Comparison of ENCODE assay signal across 8 cellular contexts in genomic region chr14:49969961-49970360, GRCh38.
A peak's percentile ranks its signal among the peaks of the same experiment; 100 is the strongest.
DNase-seq lines count a peak whose midpoint lies in the region; ATAC-seq and TF ChIP-seq lines count a peak whose summit lies in the region.

No MANE protein-coding gene starts in this region.

- peaks cover 2% of the 10 kb centered on the region for H3K9me3 Mint-ChIP-seq in activated CD8-positive, alpha-beta memory T cell treated with anti-CD3 and anti-CD28 coated beads, Interleukin-2, amount 10 ng/mL, durations not matched to agents 7 days and 5 days (ENCODE audit: low read depth)
- no peaks in the 10 kb centered on the region for H3K9me3 Mint-ChIP-seq in activated naive CD8-positive, alpha-beta T cell treated with anti-CD3 and anti-CD28 coated beads for 36 hours

- H3K4me3 Mint-ChIP-seq in activated CD8-positive, alpha-beta memory T cell treated with anti-CD3 and anti-CD28 coated beads, Interleukin-2, amount 10 ng/mL, durations not matched to agents 7 days and 5 days: no peak overlapping the region
- peak overlapping the region; percentile 76 for H3K4me3 Mint-ChIP-seq in activated naive CD8-positive, alpha-beta T cell treated with anti-CD3 and anti-CD28 coated beads for 36 hours

- H3K4me1 Mint-ChIP-seq in activated CD8-positive, alpha-beta memory T cell treated with anti-CD3 and anti-CD28 coated beads, Interleukin-2, amount 10 ng/mL, durations not matched to agents 7 days and 5 days: peaks cover 56% of the 10 kb centered on the region
- peaks cover 43% of the 10 kb centered on the region for H3K4me1 Mint-ChIP-seq in activated naive CD8-positive, alpha-beta T cell treated with anti-CD3 and anti-CD28 coated beads for 36 hours

- intact Hi-C loops in lower lobe of right lung (cut with DNase I): no loop called here
- intact Hi-C loops in dorsolateral prefrontal cortex (cut with DNase I): no loop called here

- H3K36me3 ChIP-seq in lower lobe of right lung (no peaks in the 10 kb centered on the region), subcutaneous abdominal adipose tissue (ENCODE audit: control insufficient read depth in 5 of 5, insufficient read depth in 5 of 5, low read length in 5 of 5) (no peaks in the 10 kb centered on the region)

- no peaks in the 10 kb centered on the region for H3K36me3 Mint-ChIP-seq in activated CD8-positive, alpha-beta memory T cell treated with anti-CD3 and anti-CD28 coated beads, Interleukin-2, amount 10 ng/mL, durations not matched to agents 7 days and 5 days
- no peaks in the 10 kb centered on the region for H3K36me3 Mint-ChIP-seq in activated naive CD8-positive, alpha-beta T cell treated with anti-CD3 and anti-CD28 coated beads for 36 hours

- CTCF ChIA-PET in activated CD8-positive, alpha-beta memory T cell treated with anti-CD3 and anti-CD28 coated beads, Interleukin-2, amount 10 ng/mL, durations not matched to agents 7 days and 5 days (lab: Charles Lee): interaction anchor here (0.8 to 5.5 kb wide), 7 partner anchors 9 to 351 kb away, joined by 3 to 47 read pairs (median 13); no protein-coding TSS in a partner anchor

- no peak overlapping the region for H3K4me3 ChIP-seq in lower lobe of right lung
- H3K4me3 ChIP-seq in subcutaneous abdominal adipose tissue (ENCODE audit: low read depth in 1 of 5, low read length in 5 of 5): peak overlapping the region in 1 of 5 donors; percentile 34
- H3K4me3 ChIP-seq in dorsolateral prefrontal cortex: peak overlapping the region in 1 of 59 donors; percentile 18

- DNase-seq in activated CD8-positive, alpha-beta memory T cell treated with anti-CD3 and anti-CD28 coated beads, Interleukin-2, amount 10 ng/mL, durations not matched to agents 7 days and 5 days: no peak
- no peak for DNase-seq in activated CD8-positive, alpha-beta memory T cell treated with anti-CD3 and anti-CD28 coated beads, Interleukin-2, amount 50 U/mL, for 48 hours
- no peak for DNase-seq in activated naive CD8-positive, alpha-beta T cell treated with anti-CD3 and anti-CD28 coated beads for 36 hours
- DNase-seq in lower lobe of right lung (no peak), NCI-H1105 treated with DMSO at 0.1 percent for 48 hours (lab: John Stamatoyannopoulos, UW) (no peak), dorsolateral prefrontal cortex (no peak)

- H3K9me3 ChIP-seq in lower lobe of right lung (no peaks in the 10 kb centered on the region), subcutaneous abdominal adipose tissue (ENCODE audit: control insufficient read depth in 5 of 5, low read length in 5 of 5) (no peaks in the 10 kb centered on the region)

- no peak for TF ChIP-seq CTCF in lower lobe of right lung (IDR thresholded peaks at IDR 0.05)
- no peak for TF ChIP-seq CTCF in dorsolateral prefrontal cortex (IDR thresholded peaks at IDR 0.05 in 54 of 56, conservative IDR thresholded peaks at IDR 0.05 in 2 of 56; ENCODE audit: low read depth in 1 of 56, partially characterized antibody in 56 of 56)

- no peaks in the 10 kb centered on the region for H3K27me3 Mint-ChIP-seq in activated CD8-positive, alpha-beta memory T cell treated with anti-CD3 and anti-CD28 coated beads, Interleukin-2, amount 10 ng/mL, durations not matched to agents 7 days and 5 days
- no peaks in the 10 kb centered on the region for H3K27me3 Mint-ChIP-seq in activated naive CD8-positive, alpha-beta T cell treated with anti-CD3 and anti-CD28 coated beads for 36 hours

- no peaks in the 10 kb centered on the region for H3K27me3 ChIP-seq in lower lobe of right lung (ENCODE audit: low read depth)
- H3K27me3 ChIP-seq in subcutaneous abdominal adipose tissue (ENCODE audit: control insufficient read depth in 5 of 5, insufficient read depth in 4 of 5, low read length in 5 of 5): no peaks in the 10 kb centered on the region
- H3K27me3 ChIP-seq in dorsolateral prefrontal cortex: no peaks in the 10 kb centered on the region

- peak overlapping the region in 2 of 5 donors; percentile 20 to 52 for H3K9ac ChIP-seq in subcutaneous abdominal adipose tissue (ENCODE audit: low read length in 5 of 5)

- peak overlapping the region; percentile 84 for H3K27ac ChIP-seq in lower lobe of right lung
- H3K27ac ChIP-seq in subcutaneous abdominal adipose tissue (ENCODE audit: low read depth, low read length): peak overlapping the region; percentile 64
- H3K27ac ChIP-seq in dorsolateral prefrontal cortex: peak overlapping the region in 23 of 59 donors; percentile 1 to 80 (median 53)

- H3K4me1 ChIP-seq in lower lobe of right lung (peaks cover 41% of the 10 kb centered on the region), subcutaneous abdominal adipose tissue (ENCODE audit: control insufficient read depth in 5 of 5, insufficient read depth in 5 of 5, low read length in 5 of 5) (peaks cover 6 to 45% (median 39%) of the 10 kb centered on the region in 5 donors)

- H3K27ac Mint-ChIP-seq in activated CD8-positive, alpha-beta memory T cell treated with anti-CD3 and anti-CD28 coated beads, Interleukin-2, amount 10 ng/mL, durations not matched to agents 7 days and 5 days: peak overlapping the region; percentile 99
- H3K27ac Mint-ChIP-seq in activated naive CD8-positive, alpha-beta T cell treated with anti-CD3 and anti-CD28 coated beads for 36 hours: peak overlapping the region; percentile 98

- no peak for ATAC-seq in activated CD8-positive, alpha-beta memory T cell treated with anti-CD3 and anti-CD28 coated beads, Interleukin-2, amount 10 ng/mL, durations not matched to agents 7 days and 5 days
- no peak for ATAC-seq in lower lobe of right lung
- no peak for ATAC-seq in HG03280 (IDR thresholded peaks at IDR 0.05; ENCODE audit: unreplicated experiment)
